Comparison of ENCODE assay signal across 1 cellular context in the genomic region with DNA sequence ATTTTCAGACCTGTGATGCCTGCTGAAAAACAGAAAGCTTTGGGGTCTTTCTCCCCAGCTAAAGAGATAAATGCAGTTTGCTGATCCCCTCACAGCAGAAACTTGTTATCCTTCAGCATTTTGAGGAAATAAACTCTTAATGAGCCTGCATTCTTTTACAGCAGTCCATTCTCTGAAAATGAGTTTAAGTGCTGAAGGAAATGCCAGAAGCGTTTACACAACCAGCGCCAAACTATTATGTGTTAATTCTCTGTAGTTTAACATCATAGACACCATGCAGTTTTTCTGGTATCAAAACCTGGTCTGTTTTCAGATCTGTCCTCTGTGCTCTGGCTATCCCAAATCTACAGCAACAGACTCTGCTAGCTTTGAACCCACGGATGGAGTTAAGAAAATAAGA.
TF ChIP-seq lines count a peak whose summit lies in the region.

No MANE protein-coding gene starts in this region.

TF ChIP-seq in GM23338, 12 proteins besides CTCF, POLR2A, EP300 and RAD21 (continued from another document):
- TF ChIP-seq ZNF462 (CRISPR knock-in tag; IDR thresholded peaks at IDR 0.05) = no peak
- TF ChIP-seq EZH2phosphoT487 (IDR thresholded peaks at IDR 0.05; ENCODE audit: unreplicated experiment) = no peak
- TF ChIP-seq ZNF114 (CRISPR knock-in tag; IDR thresholded peaks at IDR 0.05) = no peak
- TF ChIP-seq JUNB (IDR thresholded peaks at IDR 0.05; ENCODE audit: unreplicated experiment) = no peak
- no peak for TF ChIP-seq NANOG (IDR thresholded peaks at IDR 0.05; ENCODE audit: borderline replicate concordance)
TF ChIP-seq in GM23338: peak in this region for 0.
